In genomic region chr19:20078696-20079095, GRCh38 we compare ENCODE assay signal across 8 cellular contexts. TPM values are rescaled to one million over a fixed set of nuclear protein-coding genes. Genes with fewer than 3 reads are reported as not detected.
DNase-seq lines count a peak whose midpoint lies in the region; ATAC-seq and TF ChIP-seq lines count a peak whose summit lies in the region.

No MANE protein-coding gene starts in this region.

- H3K4me3 ChIP-seq in hepatocyte (peak overlapping the region; percentile 29), skeletal muscle cell (ENCODE audit: low read depth, low read length) (peak overlapping the region; percentile 57)

- H3K36me3 ChIP-seq in hepatocyte (replicated peaks; ENCODE audit: insufficient read depth, low read depth): no peaks in the 10 kb centered on the region

- peaks cover 8% of the 10 kb centered on the region for H3K9me3 Mint-ChIP-seq in activated naive CD8-positive, alpha-beta T cell treated with anti-CD3 and anti-CD28 coated beads, Interleukin-2, amount 50 U/mL, for 24 hours

- peaks cover 34% of the 10 kb centered on the region for H3K36me3 Mint-ChIP-seq in activated naive CD8-positive, alpha-beta T cell treated with anti-CD3 and anti-CD28 coated beads, Interleukin-2, amount 50 U/mL, for 24 hours (ENCODE audit: low read depth)

- H3K9me3 ChIP-seq in hepatocyte (ENCODE audit: low read depth): no peaks in the 10 kb centered on the region

- peak overlapping the region; percentile 80 for H3K4me2 ChIP-seq in hepatocyte

- H3K27ac Mint-ChIP-seq in activated naive CD8-positive, alpha-beta T cell treated with anti-CD3 and anti-CD28 coated beads, Interleukin-2, amount 50 U/mL, for 24 hours: peak overlapping the region; percentile 35

- H2AFZ ChIP-seq in hepatocyte: peak overlapping the region; percentile 62

- H3K79me2 ChIP-seq in hepatocyte: peaks cover 28% of the 10 kb centered on the region

- peak in 2 of 3 donors; percentile 5 to 7 for DNase-seq in stimulated activated CD4-positive, alpha-beta T cell treated with anti-CD3 and anti-CD28 coated beads, Interleukin-12 subunit alpha, Interleukin-12 subunit beta, amount 100 ng/mL, for 48 hours (ENCODE audit: low read depth in 2 of 3, low spot score in 1 of 3)
- DNase-seq in stimulated activated CD4-positive, alpha-beta T cell treated with anti-CD3 and anti-CD28 coated beads, Interleukin-12 subunit alpha, Interleukin-12 subunit beta, amount 100 ng/mL, for 4 hours: no peak
- peak; percentile 19 for DNase-seq in activated naive CD8-positive, alpha-beta T cell treated with anti-CD3 and anti-CD28 coated beads, Interleukin-2, amount 50 U/mL, for 24 hours
- peak; percentile 53 for DNase-seq in hepatocyte (ENCODE audit: low spot score)
- no peak for DNase-seq in skeletal muscle cell (ENCODE audit: low read depth)
- DNase-seq in NCI-H1694 (lab: John Stamatoyannopoulos, UW): no peak
- no peak for DNase-seq in GDM1 (lab: John Stamatoyannopoulos, UW)
- no peak for DNase-seq in HCEC 1CT

- no peaks in the 10 kb centered on the region for H3K27me3 Mint-ChIP-seq in activated naive CD8-positive, alpha-beta T cell treated with anti-CD3 and anti-CD28 coated beads, Interleukin-2, amount 50 U/mL, for 24 hours

- H3K9me2 ChIP-seq in hepatocyte (replicated peaks; ENCODE audit: insufficient read depth): no peaks in the 10 kb centered on the region

- no peaks in the 10 kb centered on the region for H4K20me1 ChIP-seq in hepatocyte (ENCODE audit: insufficient read depth, poor library complexity, severe bottlenecking)

- peaks cover 16% of the 10 kb centered on the region for H3K4me1 Mint-ChIP-seq in activated naive CD8-positive, alpha-beta T cell treated with anti-CD3 and anti-CD28 coated beads, Interleukin-2, amount 50 U/mL, for 24 hours

- TF ChIP-seq CTCF in hepatocyte (IDR thresholded peaks at IDR 0.05; ENCODE audit: poor library complexity): no peak

- H3K4me1 ChIP-seq in hepatocyte (ENCODE audit: insufficient read depth): peaks cover 4% of the 10 kb centered on the region

- peak overlapping the region; percentile 62 for H3K27ac ChIP-seq in hepatocyte

- 2% methylated on average over 19 of the region's 19 CpGs for WGBS in hepatocyte (ENCODE audit: low lambda C conversion rate, missing lambda C conversion rate)

- no peaks in the 10 kb centered on the region for H3K27me3 ChIP-seq in hepatocyte

- ATAC-seq in activated naive CD8-positive, alpha-beta T cell treated with anti-CD3 and anti-CD28 coated beads, Interleukin-2, amount 50 U/mL, for 24 hours: no peak

- peak overlapping the region; percentile 87 for H3K4me3 Mint-ChIP-seq in activated naive CD8-positive, alpha-beta T cell treated with anti-CD3 and anti-CD28 coated beads, Interleukin-2, amount 50 U/mL, for 24 hours

RNA-seq across cellular contexts. Expression of gene ZNF90, which starts 0.9 kb away (rescaled TPM):
- total RNA-seq in hepatocyte: 8.7 TPM in 2 replicates
- 5.4 and 6.1 TPM in 2 replicates for polyA plus RNA-seq in hepatocyte

RNA-seq across cellular contexts. Expression of gene ZNF682, which starts 39.4 kb away (rescaled TPM):
- 4.9 and 14.4 TPM in 2 replicates for total RNA-seq in hepatocyte
- polyA plus RNA-seq in hepatocyte: 5.9 and 6.9 TPM in 2 replicates

Comparison
In these comparisons a context has a peak if more than half of its experiments do, and no peak if none do; other contexts are left out.
1. DNase-seq: peak in stimulated activated CD4-positive, alpha-beta T cell treated with anti-CD3 and anti-CD28 coated beads, Interleukin-12 subunit alpha, Interleukin-12 subunit beta, amount 100 ng/mL, for 48 hours (2 of 3), activated naive CD8-positive, alpha-beta T cell treated with anti-CD3 and anti-CD28 coated beads, Interleukin-2, amount 50 U/mL, for 24 hours (single experiment) and hepatocyte (single experiment); none in stimulated activated CD4-positive, alpha-beta T cell treated with anti-CD3 and anti-CD28 coated beads, Interleukin-12 subunit alpha, Interleukin-12 subunit beta, amount 100 ng/mL, for 4 hours (single experiment), skeletal muscle cell (single experiment), NCI-H1694 (single experiment), GDM1 (single experiment) and HCEC 1CT (single experiment).